In the genomic region with DNA sequence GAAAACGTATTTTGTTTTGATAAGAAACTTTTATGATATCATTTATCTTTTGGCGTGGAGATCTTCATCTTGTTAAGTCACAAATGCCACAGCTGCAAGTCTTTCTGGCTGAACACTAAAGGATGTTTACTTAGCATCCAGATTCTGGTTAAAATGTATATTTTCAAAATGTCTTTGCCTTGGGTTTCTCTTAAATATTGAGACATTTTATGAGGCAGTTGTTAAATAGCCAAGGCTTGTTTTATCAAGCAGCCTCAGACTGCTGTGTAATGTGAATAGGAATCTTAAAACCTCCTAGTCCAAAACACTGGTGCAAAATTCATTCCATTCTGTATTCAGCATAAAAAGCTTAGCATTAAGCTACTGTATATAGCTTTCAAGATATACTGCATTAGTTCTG, we compare ENCODE assay signal across 1 cellular context.
TF ChIP-seq lines count a peak whose summit lies in the region.

No MANE protein-coding gene starts in this region.

TF ChIP-seq in SK-N-SH, 30 proteins besides CTCF, POLR2A, EP300 and RAD21 (continued from another document):
- TF ChIP-seq, protein P1, sequence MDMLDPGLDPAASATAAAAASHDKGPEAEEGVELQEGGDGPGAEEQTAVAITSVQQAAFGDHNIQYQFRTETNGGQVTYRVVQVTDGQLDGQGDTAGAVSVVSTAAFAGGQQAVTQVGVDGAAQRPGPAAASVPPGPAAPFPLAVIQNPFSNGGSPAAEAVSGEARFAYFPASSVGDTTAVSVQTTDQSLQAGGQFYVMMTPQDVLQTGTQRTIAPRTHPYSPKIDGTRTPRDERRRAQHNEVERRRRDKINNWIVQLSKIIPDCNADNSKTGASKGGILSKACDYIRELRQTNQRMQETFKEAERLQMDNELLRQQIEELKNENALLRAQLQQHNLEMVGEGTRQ (IDR thresholded peaks at IDR 0.05; ENCODE audit: borderline replicate concordance, low read depth, low read length) = no peak
- TF ChIP-seq, protein P2, sequence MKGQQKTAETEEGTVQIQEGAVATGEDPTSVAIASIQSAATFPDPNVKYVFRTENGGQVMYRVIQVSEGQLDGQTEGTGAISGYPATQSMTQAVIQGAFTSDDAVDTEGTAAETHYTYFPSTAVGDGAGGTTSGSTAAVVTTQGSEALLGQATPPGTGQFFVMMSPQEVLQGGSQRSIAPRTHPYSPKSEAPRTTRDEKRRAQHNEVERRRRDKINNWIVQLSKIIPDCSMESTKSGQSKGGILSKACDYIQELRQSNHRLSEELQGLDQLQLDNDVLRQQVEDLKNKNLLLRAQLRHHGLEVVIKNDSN (IDR thresholded peaks at IDR 0.05; ENCODE audit: borderline replicate concordance, low read depth) = no peak
- TF ChIP-seq FOXM1 (IDR thresholded peaks at IDR 0.05; ENCODE audit: low read depth) (no peak), YY1 (IDR thresholded peaks at IDR 0.05; ENCODE audit: low read depth) (no peak)
